15 cellular contexts compared by ENCODE assay signal in genomic region chr17:64115043-64115698, GRCh38. TPM values are rescaled to one million over a fixed set of nuclear protein-coding genes. Genes with fewer than 3 reads are reported as not detected.
DNase-seq lines count a peak whose midpoint lies in the region; ATAC-seq, FAIRE-seq and TF ChIP-seq lines count a peak whose summit lies in the region.
"Had no signal": no experiment of that assay in that cellular context is flagged by ENCODE, and none has a peak within 500 bp of the region (broad histone marks: within the 10 kb centered on the region; RNA-seq: fewer than 3 reads in every experiment).

No MANE protein-coding gene starts in this region.

- H3K36me3 ChIP-seq in small intestine (ENCODE audit: control insufficient read depth in 2 of 2, insufficient read depth in 2 of 2, low read length in 2 of 2) = peaks cover 0 to 2% of the 10 kb centered on the region in 2 donors
- H3K36me3 ChIP-seq: esophagus muscularis mucosa had no signal

- TF ChIP-seq CTCF in VCaP (conservative IDR thresholded peaks at IDR 0.05) = no peak
- TF ChIP-seq CTCF in fibroblast of pulmonary artery (IDR thresholded peaks at IDR 0.05; ENCODE audit: low read length, missing control alignments) = no peak

- H3K27ac ChIP-seq in VCaP = peak overlapping the region; percentile 38; the same call in 1 of the 2 replicates
- H3K27ac ChIP-seq in small intestine (ENCODE audit: low read depth in 1 of 2, low read length in 1 of 2) = no peak overlapping the region
- H3K27ac ChIP-seq: esophagus muscularis mucosa had no signal

- no peak for ATAC-seq in activated naive CD4-positive, alpha-beta T cell treated with anti-CD3 and anti-CD28 coated beads, Interleukin-2, amount 50 U/mL, for 72 hours
- ATAC-seq: HCT116 had no signal

- FAIRE-seq in small intestine (lab: Jason Lieb, UNC) = no peak
- FAIRE-seq: GM18507, TTC549 had no signal

- no peak for DNase-seq in activated naive CD4-positive, alpha-beta T cell treated with anti-CD3 and anti-CD28 coated beads, Interleukin-2, amount 50 U/mL, for 72 hours (ENCODE audit: low spot score in 2 of 2)
- no peak for DNase-seq in activated naive CD4-positive, alpha-beta T cell treated with anti-CD3 and anti-CD28 coated beads, Interleukin-2, amount 50 U/mL, for 16 hours
- DNase-seq in fibroblast of pulmonary artery (ENCODE audit: low read depth) = peak; percentile 68
- DNase-seq in small intestine = peak; percentile 60
- no peak for DNase-seq in DMS 273 (lab: John Stamatoyannopoulos, UW; ENCODE audit: unreplicated experiment)
- DNase-seq in activated effector memory CD4-positive, alpha-beta T cell treated with Interleukin-2 at 50 U/mL for 16 hours = no peak
- no peak for DNase-seq in NOMO-1 treated with DMSO at 0.1 percent for 48 hours (lab: John Stamatoyannopoulos, UW; ENCODE audit: unreplicated experiment)
- DNase-seq: NCI-H1436, NCI-H524 treated with DMSO at 0.1 percent for 48 hours had no signal

- no peaks in the 10 kb centered on the region for H3K9me3 Mint-ChIP-seq in activated naive CD4-positive, alpha-beta T cell treated with anti-CD3 and anti-CD28 coated beads, Interleukin-2, amount 50 U/mL, for 72 hours

- no peaks in the 10 kb centered on the region for H3K27me3 ChIP-seq in small intestine (ENCODE audit: control insufficient read depth in 2 of 2, insufficient read depth in 2 of 2, low read length in 2 of 2)
- H3K27me3 ChIP-seq: esophagus muscularis mucosa had no signal

- H3K4me3 ChIP-seq in fibroblast of pulmonary artery (replicated peaks; ENCODE audit: low read depth, low read length) (no peak overlapping the region), small intestine (ENCODE audit: low read depth in 1 of 2, low read length in 2 of 2) (no peak overlapping the region)
- H3K4me3 ChIP-seq: esophagus muscularis mucosa had no signal

- H3K36me3 Mint-ChIP-seq in activated naive CD4-positive, alpha-beta T cell treated with anti-CD3 and anti-CD28 coated beads, Interleukin-2, amount 50 U/mL, for 72 hours = peaks cover 0 to 4% of the 10 kb centered on the region in 2 donors

- H3K27ac Mint-ChIP-seq in activated naive CD4-positive, alpha-beta T cell treated with anti-CD3 and anti-CD28 coated beads, Interleukin-2, amount 50 U/mL, for 72 hours = peak overlapping the region; percentile 75 to 91
- H3K27ac Mint-ChIP-seq: B cell had no signal

- H3K4me1 ChIP-seq in small intestine (ENCODE audit: control insufficient read depth in 2 of 2, insufficient read depth in 1 of 2, low read depth in 1 of 2, low read length in 1 of 2) = peaks cover 6 to 29% of the 10 kb centered on the region in 2 donors

- WGBS in small intestine, 3 donors = 65 to 89% (median 82%) methylated on average over 8 of the region's 8 CpGs

- no peaks in the 10 kb centered on the region for H3K9me3 ChIP-seq in small intestine (ENCODE audit: control insufficient read depth, low read depth)
- H3K9me3 ChIP-seq: esophagus muscularis mucosa had no signal

RNA-seq across cellular contexts. Expression of gene ERN1, which starts 14.8 kb away (rescaled TPM):
- total RNA-seq in activated naive CD4-positive, alpha-beta T cell treated with anti-CD3 and anti-CD28 coated beads, Interleukin-2, amount 50 U/mL, for 72 hours = 10 to 100 TPM; 23.7 to 24.1 TPM
- 10 to 100 TPM in 1 of 3 donors, 1 to 10 TPM in 2; 2.2 to 10.3 (median 2.7) TPM for polyA plus RNA-seq in small intestine

Comparison
In these comparisons a context has a peak if more than half of its experiments do, and no peak if none do; other contexts are left out.
1. DNase-seq: peak in fibroblast of pulmonary artery (single experiment) and small intestine (single experiment); none in activated naive CD4-positive, alpha-beta T cell treated with anti-CD3 and anti-CD28 coated beads, Interleukin-2, amount 50 U/mL, for 72 hours (0 of 2), activated naive CD4-positive, alpha-beta T cell treated with anti-CD3 and anti-CD28 coated beads, Interleukin-2, amount 50 U/mL, for 16 hours (single experiment), DMS 273 (single experiment), activated effector memory CD4-positive, alpha-beta T cell treated with Interleukin-2 at 50 U/mL for 16 hours (single experiment) and NOMO-1 treated with DMSO at 0.1 percent for 48 hours (single experiment).